Comparison of ENCODE assay signal across 9 cellular contexts in genomic region chr19:40139533-40140287, GRCh38. TPM values are rescaled to one million over a fixed set of nuclear protein-coding genes. Genes with fewer than 3 reads are reported as not detected.
A peak's percentile ranks its signal among the peaks of the same experiment; 100 is the strongest.
DNase-seq lines count a peak whose midpoint lies in the region; ATAC-seq and TF ChIP-seq lines count a peak whose summit lies in the region.
"Had no signal": no experiment of that assay in that cellular context is flagged by ENCODE, and none has a peak within 500 bp of the region (broad histone marks: within the 10 kb centered on the region; RNA-seq: fewer than 3 reads in every experiment).

No MANE protein-coding gene starts in this region.

- TF ChIP-seq CTCF in fibroblast of the aortic adventitia (IDR thresholded peaks at IDR 0.05; ENCODE audit: insufficient read depth, low read length) (peak; percentile 71), prostate gland (IDR thresholded peaks at IDR 0.05) (peak; percentile 30 to 78 (median 65))

- H3K4me1 Mint-ChIP-seq in activated T-cell treated with anti-CD3 and anti-CD28 coated beads, Interleukin-2, amount 50 U/mL, for 72 hours (ENCODE audit: low read depth): peaks cover 17% of the 10 kb centered on the region
- H3K4me1 Mint-ChIP-seq in activated T-cell treated with anti-CD3 and anti-CD28 coated beads, Interleukin-2, amount 50 U/mL, for 24 hours (ENCODE audit: low read depth): peaks cover 17% of the 10 kb centered on the region

- no peaks in the 10 kb centered on the region for H3K36me3 ChIP-seq in prostate gland

- H3K4me1 ChIP-seq in prostate gland (replicated peaks): no peaks in the 10 kb centered on the region

- no peak overlapping the region for H3K4me3 Mint-ChIP-seq in activated T-cell treated with anti-CD3 and anti-CD28 coated beads, Interleukin-2, amount 50 U/mL, for 72 hours
- no peak overlapping the region for H3K4me3 Mint-ChIP-seq in activated T-cell treated with anti-CD3 and anti-CD28 coated beads, Interleukin-2, amount 50 U/mL, for 24 hours
- H3K4me3 Mint-ChIP-seq: activated naive CD8-positive, alpha-beta T cell had no signal

- no peak overlapping the region for H3K4me3 ChIP-seq in fibroblast of the aortic adventitia (ENCODE audit: low read depth, low read length)
- no peak overlapping the region for H3K4me3 ChIP-seq in prostate gland

- H3K9me3 ChIP-seq in prostate gland: no peaks in the 10 kb centered on the region

- peak; percentile 36 to 38 for ATAC-seq in activated T-cell treated with anti-CD3 and anti-CD28 coated beads, Interleukin-2, amount 50 U/mL, for 72 hours (replicated peaks in 1 of 2)
- ATAC-seq in GM21360 (IDR thresholded peaks at IDR 0.05; ENCODE audit: unreplicated experiment): no peak

- WGBS in prostate gland: 16% methylated on average over 7 of the region's 7 CpGs

- no peak overlapping the region for H3K27ac ChIP-seq in prostate gland

- no peak overlapping the region for H3K27ac Mint-ChIP-seq in activated T-cell treated with anti-CD3 and anti-CD28 coated beads, Interleukin-2, amount 50 U/mL, for 72 hours
- H3K27ac Mint-ChIP-seq in activated T-cell treated with anti-CD3 and anti-CD28 coated beads, Interleukin-2, amount 50 U/mL, for 24 hours: no peak overlapping the region
- H3K27ac Mint-ChIP-seq: activated naive CD8-positive, alpha-beta T cell had no signal

- no peak for TF ChIP-seq POLR2A in prostate gland (IDR thresholded peaks at IDR 0.05)

- intact Hi-C loops in prostate gland (cut with DNase I): loop anchor here (5.0 kb wide), 1 partner anchor 83 kb away; no protein-coding TSS in a partner anchor

- peaks cover 7% of the 10 kb centered on the region for H3K27me3 Mint-ChIP-seq in activated T-cell treated with anti-CD3 and anti-CD28 coated beads, Interleukin-2, amount 50 U/mL, for 72 hours (ENCODE audit: low read depth)
- H3K27me3 Mint-ChIP-seq in activated T-cell treated with anti-CD3 and anti-CD28 coated beads, Interleukin-2, amount 50 U/mL, for 24 hours: peaks cover 6% of the 10 kb centered on the region
- H3K27me3 Mint-ChIP-seq: activated naive CD8-positive, alpha-beta T cell had no signal

- DNase-seq in activated T-cell treated with anti-CD3 and anti-CD28 coated beads, Interleukin-2, amount 50 U/mL, for 72 hours: no peak
- DNase-seq in activated T-cell treated with anti-CD3 and anti-CD28 coated beads, Interleukin-2, amount 50 U/mL, for 24 hours: no peak
- DNase-seq in MV-4-11 (lab: John Stamatoyannopoulos, UW) (peak; percentile 53), SKM-1 treated with dmso at 0.1 percent for 144 hours (lab: John Stamatoyannopoulos, UW; ENCODE audit: unreplicated experiment) (peak; percentile 8), fibroblast of the aortic adventitia (ENCODE audit: low read depth) (peak; percentile 75), prostate gland (ENCODE audit: low spot score) (peak; percentile 19), T-helper 9 cell (no peak)

- H3K36me3 Mint-ChIP-seq in activated T-cell treated with anti-CD3 and anti-CD28 coated beads, Interleukin-2, amount 50 U/mL, for 72 hours (ENCODE audit: insufficient read depth in 2 of 2): no peaks in the 10 kb centered on the region
- H3K36me3 Mint-ChIP-seq in activated T-cell treated with anti-CD3 and anti-CD28 coated beads, Interleukin-2, amount 50 U/mL, for 24 hours (ENCODE audit: low read depth): no peaks in the 10 kb centered on the region
- H3K36me3 Mint-ChIP-seq: activated naive CD8-positive, alpha-beta T cell had no signal

- H3K27me3 ChIP-seq in prostate gland (replicated peaks; ENCODE audit: insufficient read depth): no peaks in the 10 kb centered on the region

- H3K9me3 Mint-ChIP-seq in activated T-cell treated with anti-CD3 and anti-CD28 coated beads, Interleukin-2, amount 50 U/mL, for 72 hours: no peaks in the 10 kb centered on the region
- no peaks in the 10 kb centered on the region for H3K9me3 Mint-ChIP-seq in activated T-cell treated with anti-CD3 and anti-CD28 coated beads, Interleukin-2, amount 50 U/mL, for 24 hours

RNA-seq across cellular contexts. Expression of gene ZNF780A, which starts 49.0 kb away (rescaled TPM):
- total RNA-seq in activated T-cell treated with anti-CD3 and anti-CD28 coated beads, Interleukin-2, amount 50 U/mL, for 72 hours: 10 to 100 TPM; 13.8 to 15.0 TPM
- total RNA-seq in fibroblast of the aortic adventitia (ENCODE audit: low replicate concordance): 10.1 and 15.9 TPM in 2 replicates
- total RNA-seq in prostate gland: 10 to 100 TPM; 18.4 to 23.4 TPM

RNA-seq across cellular contexts. Expression of gene MAP3K10, which starts 51.5 kb away (rescaled TPM):
- 10 to 100 TPM; 12.7 to 22.0 TPM for total RNA-seq in activated T-cell treated with anti-CD3 and anti-CD28 coated beads, Interleukin-2, amount 50 U/mL, for 72 hours
- total RNA-seq in fibroblast of the aortic adventitia (ENCODE audit: low replicate concordance): 5.0 and 8.0 TPM in 2 replicates
- total RNA-seq in prostate gland: 10 to 100 TPM; 10.5 to 23.8 TPM

Comparison
In these comparisons a context has a peak if more than half of its experiments do, and no peak if none do; other contexts are left out.
1. DNase-seq: peak in MV-4-11 (single experiment), SKM-1 treated with dmso at 0.1 percent for 144 hours (single experiment), fibroblast of the aortic adventitia (single experiment) and prostate gland (single experiment); none in activated T-cell treated with anti-CD3 and anti-CD28 coated beads, Interleukin-2, amount 50 U/mL, for 72 hours (0 of 2), activated T-cell treated with anti-CD3 and anti-CD28 coated beads, Interleukin-2, amount 50 U/mL, for 24 hours (single experiment) and T-helper 9 cell (single experiment).